In the genomic region with DNA sequence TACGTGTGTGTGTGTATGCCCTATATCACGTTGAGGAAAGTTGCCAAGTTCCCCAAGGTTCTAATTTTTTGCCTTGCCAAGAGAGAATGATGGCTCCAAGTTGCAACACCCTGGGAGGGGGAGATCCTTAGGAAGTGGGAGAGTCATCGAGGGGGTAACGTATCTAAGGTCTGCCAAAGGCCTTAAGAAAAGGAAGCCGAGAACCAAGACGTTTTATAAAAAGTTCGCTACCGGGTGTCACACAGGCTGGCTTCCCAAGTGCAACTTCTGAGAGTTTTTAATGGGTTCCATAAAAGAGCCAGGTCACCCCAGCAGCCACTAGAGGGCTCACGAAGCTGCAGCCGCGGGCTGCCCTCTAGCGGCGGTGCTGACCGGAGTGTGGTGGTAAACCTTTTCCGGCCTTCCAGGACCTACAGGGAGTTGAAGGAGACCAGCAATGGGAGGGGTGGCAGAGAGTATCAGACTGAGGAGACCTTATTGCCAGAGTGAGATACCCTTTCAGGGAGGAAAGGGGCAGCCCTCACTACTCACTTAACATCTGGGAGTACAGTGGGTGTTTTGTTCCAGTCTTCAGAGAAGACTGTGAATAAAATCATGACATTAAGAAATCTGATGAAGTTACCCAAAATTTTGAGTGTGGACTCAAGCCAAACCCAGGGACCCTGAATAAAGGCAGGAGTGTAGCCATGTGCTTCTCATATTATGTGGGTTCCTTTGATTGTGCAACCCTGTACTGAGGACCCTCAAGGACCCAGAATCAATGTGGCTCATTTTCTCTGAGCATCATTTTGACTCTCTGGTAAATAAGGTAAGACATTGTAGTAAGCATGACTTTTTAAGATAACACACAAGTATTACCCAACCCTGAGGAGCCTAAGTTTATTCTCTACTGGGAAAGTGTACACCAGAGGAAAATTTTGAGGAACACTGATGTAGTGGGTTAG, we compare ENCODE assay signal across 1 cellular context.
TF ChIP-seq lines count a peak whose summit lies in the region.

No MANE protein-coding gene starts in this region.

TF ChIP-seq in Ishikawa, 13 proteins besides CTCF, POLR2A, EP300 and RAD21 (continued from another document):
- TF ChIP-seq, protein P1, sequence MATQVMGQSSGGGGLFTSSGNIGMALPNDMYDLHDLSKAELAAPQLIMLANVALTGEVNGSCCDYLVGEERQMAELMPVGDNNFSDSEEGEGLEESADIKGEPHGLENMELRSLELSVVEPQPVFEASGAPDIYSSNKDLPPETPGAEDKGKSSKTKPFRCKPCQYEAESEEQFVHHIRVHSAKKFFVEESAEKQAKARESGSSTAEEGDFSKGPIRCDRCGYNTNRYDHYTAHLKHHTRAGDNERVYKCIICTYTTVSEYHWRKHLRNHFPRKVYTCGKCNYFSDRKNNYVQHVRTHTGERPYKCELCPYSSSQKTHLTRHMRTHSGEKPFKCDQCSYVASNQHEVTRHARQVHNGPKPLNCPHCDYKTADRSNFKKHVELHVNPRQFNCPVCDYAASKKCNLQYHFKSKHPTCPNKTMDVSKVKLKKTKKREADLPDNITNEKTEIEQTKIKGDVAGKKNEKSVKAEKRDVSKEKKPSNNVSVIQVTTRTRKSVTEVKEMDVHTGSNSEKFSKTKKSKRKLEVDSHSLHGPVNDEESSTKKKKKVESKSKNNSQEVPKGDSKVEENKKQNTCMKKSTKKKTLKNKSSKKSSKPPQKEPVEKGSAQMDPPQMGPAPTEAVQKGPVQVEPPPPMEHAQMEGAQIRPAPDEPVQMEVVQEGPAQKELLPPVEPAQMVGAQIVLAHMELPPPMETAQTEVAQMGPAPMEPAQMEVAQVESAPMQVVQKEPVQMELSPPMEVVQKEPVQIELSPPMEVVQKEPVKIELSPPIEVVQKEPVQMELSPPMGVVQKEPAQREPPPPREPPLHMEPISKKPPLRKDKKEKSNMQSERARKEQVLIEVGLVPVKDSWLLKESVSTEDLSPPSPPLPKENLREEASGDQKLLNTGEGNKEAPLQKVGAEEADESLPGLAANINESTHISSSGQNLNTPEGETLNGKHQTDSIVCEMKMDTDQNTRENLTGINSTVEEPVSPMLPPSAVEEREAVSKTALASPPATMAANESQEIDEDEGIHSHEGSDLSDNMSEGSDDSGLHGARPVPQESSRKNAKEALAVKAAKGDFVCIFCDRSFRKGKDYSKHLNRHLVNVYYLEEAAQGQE (IDR thresholded peaks at IDR 0.05; ENCODE audit: low read depth) = no peak
- TF ChIP-seq TCF12 (IDR thresholded peaks at IDR 0.05; ENCODE audit: low read depth) = peak; percentile 58; the same call in 1 of the 2 replicates
